Comparison of ENCODE assay signal across 1 cellular context in genomic region chr4:45063701-45064100, GRCh38.
TF ChIP-seq lines count a peak whose summit lies in the region.

No MANE protein-coding gene starts in this region.

TF ChIP-seq in SK-N-SH, 30 proteins besides CTCF, POLR2A, EP300 and RAD21 (continued from another document):
- no peak for TF ChIP-seq REST (IDR thresholded peaks at IDR 0.05; ENCODE audit: low read depth, low read length)
- no peak for TF ChIP-seq MEF2A (IDR thresholded peaks at IDR 0.05; ENCODE audit: borderline replicate concordance, low read depth)
- TF ChIP-seq NRF1 (IDR thresholded peaks at IDR 0.05; ENCODE audit: low read depth, low read length): no peak
- TF ChIP-seq SMC3 (IDR thresholded peaks at IDR 0.05; ENCODE audit: low read depth, low read length): no peak
- TF ChIP-seq IRF3 (IDR thresholded peaks at IDR 0.05; ENCODE audit: low read depth, low read length): no peak
- TF ChIP-seq ZBTB33 (IDR thresholded peaks at IDR 0.05; ENCODE audit: borderline replicate concordance, low read depth): no peak
